In genomic region chr11:92917927-92918326, GRCh38 we compare ENCODE assay signal across 28 cellular contexts. TPM values are rescaled to one million over a fixed set of nuclear protein-coding genes. Genes with fewer than 3 reads are reported as not detected.
"Had no signal": no experiment of that assay in that cellular context is flagged by ENCODE, and none has a peak within 500 bp of the region (broad histone marks: within the 10 kb centered on the region; RNA-seq: fewer than 3 reads in every experiment).

No MANE protein-coding gene starts in this region.

- H3K4me1 ChIP-seq: left ventricle myocardium inferior, right atrium auricular region, tibial artery had no signal

- DNase-seq: activated CD4-positive, alpha-beta T cell treated with anti-CD3 and anti-CD28 coated beads, Interleukin-2, amount 10 ng/mL, durations not matched to agents 7 days and 5 days; activated CD4-positive, CD25-positive, alpha-beta regulatory T cell; activated CD8-positive, alpha-beta T cell treated with anti-CD3 and anti-CD28 coated beads, Interleukin-2, amount 10 ng/mL, durations not matched to agents 7 days and 5 days; activated effector memory CD4-positive, alpha-beta T cell treated with Interleukin-2 at 50 U/mL for 16 hours; activated naive CD4-positive, alpha-beta T cell treated with anti-CD3 and anti-CD28 coated beads, Interleukin-2, amount 10 ng/mL, durations not matched to agents 7 days and 5 days; activated naive CD8-positive, alpha-beta T cell treated with anti-CD3 and anti-CD28 coated beads, Interleukin-2, amount 50 U/mL, for 24 hours; activated T-cell treated with anti-CD3 and anti-CD28 coated beads, Interleukin-2, amount 50 U/mL, for 48 hours; anterior cingulate cortex; brain microvascular endothelial cell; erythroblast; foreskin melanocyte; kidney; left ventricle myocardium inferior; mammary epithelial cell; occipital lobe; posterior cingulate gyrus; stimulated activated CD4-positive, alpha-beta T cell treated with anti-CD3 and anti-CD28 coated beads, Interleukin-12 subunit alpha, Interleukin-12 subunit beta, amount 100 ng/mL, for 4 hours; stimulated activated CD4-positive, alpha-beta T cell treated with anti-CD3 and anti-CD28 coated beads, Interleukin-1b, Interleukin-23, amount 100 ng/mL, for 48 hours; stimulated activated CD8-positive, alpha-beta memory T cell treated with anti-CD3 and anti-CD28 coated beads, Interleukin-4, amount 100 ng/mL, for 48 hours; stimulated activated naive CD4-positive, alpha-beta T cell treated with Interleukin-2 at 50 U/mL for 16 hours; substantia nigra; T-helper 9 cell; tibial artery had no signal

- H3K36me3 ChIP-seq: brain microvascular endothelial cell, left ventricle myocardium inferior, right atrium auricular region, tibial artery had no signal

- FAIRE-seq: endometrium, kidney had no signal

- H3K27ac ChIP-seq: brain microvascular endothelial cell, coronary artery, left ventricle myocardium inferior, right atrium auricular region, tibial artery had no signal

- H3K4me3 ChIP-seq: coronary artery, left ventricle myocardium inferior, right atrium auricular region, tibial artery had no signal

- H3K9me3 ChIP-seq: left ventricle myocardium inferior, right atrium auricular region, tibial artery had no signal

- H3K27me3 ChIP-seq: brain microvascular endothelial cell, right atrium auricular region, tibial artery had no signal

- ATAC-seq: activated CD8-positive, alpha-beta T cell treated with anti-CD3 and anti-CD28 coated beads, Interleukin-2, amount 10 ng/mL, durations not matched to agents 7 days and 5 days; activated naive CD8-positive, alpha-beta T cell treated with anti-CD3 and anti-CD28 coated beads, Interleukin-2, amount 50 U/mL, for 24 hours had no signal

RNA-seq across cellular contexts. Expression of gene MTNR1B, which starts 51.5 kb away (rescaled TPM):
- total RNA-seq: activated CD4-positive, alpha-beta T cell treated with anti-CD3 and anti-CD28 coated beads, Interleukin-2, amount 10 ng/mL, durations not matched to agents 7 days and 5 days; activated CD8-positive, alpha-beta T cell treated with anti-CD3 and anti-CD28 coated beads, Interleukin-2, amount 10 ng/mL, durations not matched to agents 7 days and 5 days; kidney; left ventricle myocardium inferior; mammary epithelial cell; occipital lobe; right atrium auricular region; urinary bladder had no signal
- polyA plus RNA-seq: mammary epithelial cell, neural cell, urinary bladder had no signal
